ENCODE assay signal across 8 cellular contexts in the genomic region with DNA sequence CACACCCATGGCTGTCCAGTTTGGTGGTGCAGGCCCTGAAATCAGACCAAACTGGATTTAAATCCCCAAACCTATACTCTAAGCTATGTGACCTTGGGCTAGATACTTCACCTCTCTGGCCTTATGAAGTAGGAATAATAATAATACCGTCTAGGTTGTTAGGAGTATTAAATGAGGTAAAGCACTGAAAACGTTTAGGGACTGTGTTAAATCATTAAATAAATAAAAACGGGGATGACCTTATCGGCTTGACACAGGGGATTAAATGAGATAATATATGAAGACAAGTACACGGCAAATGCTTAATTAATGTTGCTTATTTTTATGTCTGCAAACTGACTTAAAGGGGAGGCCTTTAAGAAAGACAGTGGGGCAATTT. TPM values are rescaled to one million over a fixed set of nuclear protein-coding genes. Genes with fewer than 3 reads are reported as not detected.
DNase-seq lines count a peak whose midpoint lies in the region; ATAC-seq, FAIRE-seq and TF ChIP-seq lines count a peak whose summit lies in the region.

No MANE protein-coding gene starts in this region.

- no peaks in the 10 kb centered on the region for H3K36me3 ChIP-seq in CD4-positive, CD25-positive, alpha-beta regulatory T cell (ENCODE audit: control insufficient read depth, insufficient read depth, low read length)
- H3K36me3 ChIP-seq in PC-3 (ENCODE audit: low read depth, low read length) (no peaks in the 10 kb centered on the region), endothelial cell of umbilical vein (ENCODE audit: control insufficient read depth in 2 of 2, extremely low read depth in 1 of 2, insufficient read depth in 2 of 2, low read length in 2 of 2) (no peaks in the 10 kb centered on the region), osteoblast (ENCODE audit: insufficient read depth, low read length) (no peaks in the 10 kb centered on the region)

- H3F3A ChIP-seq in PC-3 (ENCODE audit: low read length, unreplicated experiment): no peaks in the 10 kb centered on the region

- H3K4me3 Mint-ChIP-seq in CD4-positive, CD25-positive, alpha-beta regulatory T cell: peak overlapping the region; percentile 96 to 98 (median 97)

- TF ChIP-seq POLR2A in endothelial cell of umbilical vein (IDR thresholded peaks at IDR 0.05; ENCODE audit: low read depth, low read length): no peak

- dilution Hi-C loops in endothelial cell of umbilical vein (cut with MboI; ENCODE audit: extremely low pct_ligation_motif_present, low sequenced_read_pairs): no loop called here

- H3K4me1 Mint-ChIP-seq in CD4-positive, CD25-positive, alpha-beta regulatory T cell: peaks cover 8 to 52% (median 37%) of the 10 kb centered on the region in 4 donors

- H3K9me3 Mint-ChIP-seq in CD4-positive, CD25-positive, alpha-beta regulatory T cell: peaks cover 0 to 1% (median 0%) of the 10 kb centered on the region in 7 donors

- H3K27me3 ChIP-seq in CD4-positive, CD25-positive, alpha-beta regulatory T cell (ENCODE audit: control insufficient read depth, insufficient read depth, low read length): no peaks in the 10 kb centered on the region
- H3K27me3 ChIP-seq in PC-3 (ENCODE audit: low read length) (no peaks in the 10 kb centered on the region), endothelial cell of umbilical vein (ENCODE audit: control insufficient read depth in 2 of 2, insufficient read depth in 2 of 2, low read length in 2 of 2) (no peaks in the 10 kb centered on the region), osteoblast (ENCODE audit: insufficient read depth, low read length) (no peaks in the 10 kb centered on the region)

- in situ Hi-C loops in ACHN (cut with HindIII; ENCODE audit: low pct_ligation_motif_present, low pct_unique_long_range_greater_than_20kb, low sequenced_read_pairs): no loop called here

- no peaks in the 10 kb centered on the region for H3K9me2 ChIP-seq in PC-3 (replicated peaks; ENCODE audit: low read length)

- H3K9ac ChIP-seq in PC-3 (ENCODE audit: low read length): peak overlapping the region; percentile 82
- peak overlapping the region; percentile 62 for H3K9ac ChIP-seq in endothelial cell of umbilical vein (replicated peaks; ENCODE audit: extremely low read depth, insufficient read depth, low read length)

- peaks cover 30% of the 10 kb centered on the region for H3K4me1 ChIP-seq in CD4-positive, CD25-positive, alpha-beta regulatory T cell (ENCODE audit: control insufficient read depth, insufficient read depth, low read length, poor library complexity, severe bottlenecking)
- H3K4me1 ChIP-seq in PC-3 (ENCODE audit: insufficient read depth, low read length): peaks cover 49% of the 10 kb centered on the region
- H3K4me1 ChIP-seq in endothelial cell of umbilical vein (ENCODE audit: control insufficient read depth, extremely low read depth, insufficient read depth, low read length): peaks cover 46% of the 10 kb centered on the region
- peaks cover 32% of the 10 kb centered on the region for H3K4me1 ChIP-seq in osteoblast (ENCODE audit: insufficient read depth, low read length)

- BruUV-seq in PC-3 (replicated peaks; lab: Mats Ljungman, UMichigan) (TSS peak; percentile 93), endothelial cell of umbilical vein (replicated peaks; lab: Mats Ljungman, UMichigan) (no TSS peak)

- H2AFZ ChIP-seq in PC-3 (ENCODE audit: low read length) (peak overlapping the region; percentile 97), endothelial cell of umbilical vein (ENCODE audit: low read depth, low read length) (peak overlapping the region; percentile 59), osteoblast (ENCODE audit: low read length) (peak overlapping the region; percentile 96)

- TF ChIP-seq CTCF in PC-3 (conservative IDR thresholded peaks at IDR 0.05; ENCODE audit: low read depth, low read length): no peak
- TF ChIP-seq CTCF in endothelial cell of umbilical vein (IDR thresholded peaks at IDR 0.05; ENCODE audit: extremely low read depth in 1 of 2, insufficient read depth in 1 of 2, low read depth in 1 of 2, low read length in 2 of 2): no peak
- TF ChIP-seq CTCF in osteoblast (IDR thresholded peaks at IDR 0.05; ENCODE audit: extremely low read depth, low read depth, low read length): no peak

- H3K9me3 ChIP-seq in CD4-positive, CD25-positive, alpha-beta regulatory T cell (ENCODE audit: control insufficient read depth in 2 of 2, low read length in 2 of 2): no peaks in the 10 kb centered on the region
- H3K9me3 ChIP-seq in PC-3 (ENCODE audit: low read length) (no peaks in the 10 kb centered on the region), endothelial cell of umbilical vein (replicated peaks; ENCODE audit: control insufficient read depth, insufficient read depth, low read length) (no peaks in the 10 kb centered on the region), osteoblast (ENCODE audit: low read depth, low read length) (no peaks in the 10 kb centered on the region)

- no peak for DNase-seq in CD4-positive, CD25-positive, alpha-beta regulatory T cell
- DNase-seq in PC-3: no peak
- no peak for DNase-seq in endothelial cell of umbilical vein (ENCODE audit: low read depth, low spot score)
- DNase-seq in osteoblast (ENCODE audit: insufficient read length, low spot score, missing footprints): no peak
- no peak for DNase-seq in ACHN
- no peak for DNase-seq in GM19239 (ENCODE audit: insufficient read length, low spot score)

- CTCF ChIA-PET in PC-3 (lab: Charles Lee): no interaction called here
- CTCF ChIA-PET in endothelial cell of umbilical vein (lab: Charles Lee): no interaction called here

- POLR2A ChIA-PET in PC-3 (lab: Charles Lee; ENCODE audit: unreplicated experiment): no interaction called here
- POLR2A ChIA-PET in endothelial cell of umbilical vein (lab: Charles Lee): no interaction called here

- peak overlapping the region; percentile 77 for H3K4me3 ChIP-seq in CD4-positive, CD25-positive, alpha-beta regulatory T cell (ENCODE audit: low read depth, low read length)
- H3K4me3 ChIP-seq in PC-3 (ENCODE audit: low read length) (peak overlapping the region; percentile 96), endothelial cell of umbilical vein (replicated peaks in 1 of 3; ENCODE audit: insufficient read depth in 1 of 3, low read depth in 1 of 3, low read length in 3 of 3) (peak overlapping the region; percentile 6 to 92 (median 64)), osteoblast (ENCODE audit: insufficient read depth, low read length) (peak overlapping the region; percentile 93)

- H3K27me3 Mint-ChIP-seq in CD4-positive, CD25-positive, alpha-beta regulatory T cell: no peaks in the 10 kb centered on the region

- no peaks in the 10 kb centered on the region for H3K9me1 ChIP-seq in endothelial cell of umbilical vein (replicated peaks; ENCODE audit: control insufficient read depth, extremely low read depth, insufficient read depth, low read length)

- peak overlapping the region; percentile 94 to 98 (median 96) for H3K27ac Mint-ChIP-seq in CD4-positive, CD25-positive, alpha-beta regulatory T cell

- intact Hi-C loops in PC-3 (cut with micrococcal nuclease) (no loop called here), endothelial cell of umbilical vein (cut with micrococcal nuclease) (loop anchor here (1.0 to 10.0 kb wide), 5 partner anchors 27 to 1007 kb away; a partner anchor contains a TSS)

- H4K20me1 ChIP-seq in PC-3 (ENCODE audit: low read length) (0 out of 2 replicates have a peak, but pooled peaks cover 4% of the 10 kb centered on the region), endothelial cell of umbilical vein (replicated peaks; ENCODE audit: control insufficient read depth, extremely low read depth, insufficient read depth, low read length) (no peaks in the 10 kb centered on the region), osteoblast (ENCODE audit: insufficient read depth, low read length) (peaks cover 7% of the 10 kb centered on the region)

- peaks cover 27% of the 10 kb centered on the region for H3K36me3 Mint-ChIP-seq in CD4-positive, CD25-positive, alpha-beta regulatory T cell

- H3K4me2 ChIP-seq in PC-3 (ENCODE audit: low read length) (peak overlapping the region; percentile 96), endothelial cell of umbilical vein (ENCODE audit: insufficient read depth, low read length) (peak overlapping the region; percentile 50), osteoblast (ENCODE audit: insufficient read depth, low read length) (peak overlapping the region; percentile 96)

- no peak for ATAC-seq in CD4-positive, CD25-positive, alpha-beta regulatory T cell (ENCODE audit: low read depth in 2 of 2)
- ATAC-seq in PC-3: no peak
- ATAC-seq in HG02840 (IDR thresholded peaks at IDR 0.05; ENCODE audit: low FRiP score, unreplicated experiment): no peak
- ATAC-seq in HG02610 (IDR thresholded peaks at IDR 0.05; ENCODE audit: unreplicated experiment): no peak

- peak overlapping the region; percentile 84 for H3K27ac ChIP-seq in CD4-positive, CD25-positive, alpha-beta regulatory T cell (ENCODE audit: insufficient read depth, low read length, poor library complexity, severe bottlenecking)
- H3K27ac ChIP-seq in PC-3 (ENCODE audit: low read length): peak overlapping the region; percentile 49
- H3K27ac ChIP-seq in endothelial cell of umbilical vein (ENCODE audit: insufficient read depth, low read depth, low read length): peak overlapping the region; percentile 44
- H3K27ac ChIP-seq in osteoblast (ENCODE audit: low read depth, low read length): peak overlapping the region; percentile 83

- H3K79me2 ChIP-seq in PC-3 (ENCODE audit: low read length) (peaks cover 43% of the 10 kb centered on the region), endothelial cell of umbilical vein (ENCODE audit: control insufficient read depth, insufficient read depth, low read length) (peaks cover 33% of the 10 kb centered on the region), osteoblast (ENCODE audit: insufficient read depth, low read length) (peaks cover 43% of the 10 kb centered on the region)

- FAIRE-seq in endothelial cell of umbilical vein (lab: Jason Lieb, UNC): no peak
- FAIRE-seq in GM19239 (lab: Jason Lieb, UNC): no peak

RNA-seq across cellular contexts. Expression of a gene that starts 0.7 kb away (rescaled TPM):
- total RNA-seq in CD4-positive, CD25-positive, alpha-beta regulatory T cell: 375 TPM
- polyA plus RNA-seq in CD4-positive, CD25-positive, alpha-beta regulatory T cell: 100 to 1,000 TPM; 211 to 254 (median 227) TPM
- 18.6 and 20.6 TPM in 2 replicates for total RNA-seq in PC-3 (2014; rRNA removed)
- 28.2 and 29.6 TPM in 2 replicates for total RNA-seq in endothelial cell of umbilical vein
- polyA plus RNA-seq in endothelial cell of umbilical vein: 7.0 and 9.1 TPM in 2 replicates
- 8.2 and 8.4 TPM in 2 replicates for polyA plus RNA-seq in endothelial cell of umbilical vein (2011; cell fraction: cytosol; rRNA removed)
- polyA plus RNA-seq in endothelial cell of umbilical vein (2011; cell fraction: nucleus; rRNA removed): 24.4 and 30.2 TPM in 2 replicates
- polyA plus RNA-seq in endothelial cell of umbilical vein (2012): 9.9 and 12.5 TPM in 2 replicates
- polyA minus RNA-seq in endothelial cell of umbilical vein: 22.9 and 24.2 TPM in 2 replicates
- polyA minus RNA-seq in endothelial cell of umbilical vein (2011; cell fraction: cytosol; rRNA and poly(A)+ RNA removed): 20.2 TPM
- polyA minus RNA-seq in endothelial cell of umbilical vein (2011; cell fraction: nucleus; rRNA and poly(A)+ RNA removed): 36.4 and 43.6 TPM in 2 replicates
- 33.3 and 33.7 TPM in 2 replicates for total RNA-seq in osteoblast

RNA-seq across cellular contexts. Expression of a gene that starts 5.4 kb away (rescaled TPM):
- 10.7 TPM for total RNA-seq in CD4-positive, CD25-positive, alpha-beta regulatory T cell
- 10 to 100 TPM; 13.8 to 24.2 (median 23.0) TPM for polyA plus RNA-seq in CD4-positive, CD25-positive, alpha-beta regulatory T cell
- total RNA-seq in PC-3 (2014; rRNA removed) (103 and 120 TPM in 2 replicates), endothelial cell of umbilical vein (37.0 and 44.2 TPM in 2 replicates), osteoblast (16.3 and 18.3 TPM in 2 replicates)
- 36.3 and 36.9 TPM in 2 replicates for polyA plus RNA-seq in endothelial cell of umbilical vein
- polyA plus RNA-seq in endothelial cell of umbilical vein (2011; cell fraction: cytosol; rRNA removed): 43.8 and 52.2 TPM in 2 replicates
- 21.9 and 24.2 TPM in 2 replicates for polyA plus RNA-seq in endothelial cell of umbilical vein (2011; cell fraction: nucleus; rRNA removed)
- 46.7 and 58.0 TPM in 2 replicates for polyA plus RNA-seq in endothelial cell of umbilical vein (2012)
- polyA minus RNA-seq in endothelial cell of umbilical vein: 20.4 and 20.6 TPM in 2 replicates
- 18.9 TPM for polyA minus RNA-seq in endothelial cell of umbilical vein (2011; cell fraction: cytosol; rRNA and poly(A)+ RNA removed)
- 6.0 TPM in 2 replicates for polyA minus RNA-seq in endothelial cell of umbilical vein (2011; cell fraction: nucleus; rRNA and poly(A)+ RNA removed)

RNA-seq across cellular contexts. Expression of a gene that starts 55.8 kb away (rescaled TPM):
- total RNA-seq in CD4-positive, CD25-positive, alpha-beta regulatory T cell: 66.1 TPM
- polyA plus RNA-seq in CD4-positive, CD25-positive, alpha-beta regulatory T cell: under 1 TPM in 2 of 4 donors, not detected in 2; 0.12 to 0.68 TPM
- total RNA-seq in PC-3 (2014; rRNA removed) (32.0 and 40.7 TPM in 2 replicates), endothelial cell of umbilical vein (7.5 and 7.8 TPM in 2 replicates), osteoblast (11.2 and 15.6 TPM in 2 replicates)
- 12.6 and 14.2 TPM in 2 replicates for polyA plus RNA-seq in endothelial cell of umbilical vein
- polyA plus RNA-seq in endothelial cell of umbilical vein (2011; cell fraction: cytosol; rRNA removed): 2.1 and 6.1 TPM in 2 replicates
- polyA plus RNA-seq in endothelial cell of umbilical vein (2011; cell fraction: nucleus; rRNA removed): 82.9 and 100 TPM in 2 replicates
- polyA plus RNA-seq in endothelial cell of umbilical vein (2012): 6.9 and 7.2 TPM in 2 replicates
- 7.6 and 9.0 TPM in 2 replicates for polyA minus RNA-seq in endothelial cell of umbilical vein
- 4.9 TPM for polyA minus RNA-seq in endothelial cell of umbilical vein (2011; cell fraction: cytosol; rRNA and poly(A)+ RNA removed)
- polyA minus RNA-seq in endothelial cell of umbilical vein (2011; cell fraction: nucleus; rRNA and poly(A)+ RNA removed): 13.9 and 18.0 TPM in 2 replicates

Comparison
In these comparisons a context has a peak if more than half of its experiments do, and no peak if none do; other contexts are left out.
1. RNA of a gene that starts 0.7 kb away (total RNA-seq): 375 TPM in CD4-positive, CD25-positive, alpha-beta regulatory T cell (single experiment); 33.3 to 33.7 TPM in osteoblast, 28.2 to 29.6 TPM in endothelial cell of umbilical vein and 18.6 to 20.6 TPM in PC-3; every median in the first group is over 10 times any median in the second.
2. Peak in every context shown above with its lines, with median percentiles within 50 percentile points of each other: H3K27ac ChIP-seq, H3K4me3 ChIP-seq, H2AFZ ChIP-seq and H3K4me2 ChIP-seq.